8 cellular contexts compared by ENCODE assay signal in genomic region chr1:218521414-218522169, GRCh38.
A peak's percentile ranks its signal among the peaks of the same experiment; 100 is the strongest.
DNase-seq lines count a peak whose midpoint lies in the region; ATAC-seq and TF ChIP-seq lines count a peak whose summit lies in the region.

No MANE protein-coding gene starts in this region.

- peak; percentile 61 to 76 for TF ChIP-seq CTCF in right atrium auricular region (IDR thresholded peaks at IDR 0.05)

- no peak overlapping the region for H3K4me3 ChIP-seq in right atrium auricular region

- H3K36me3 ChIP-seq in right atrium auricular region, result no peaks in the 10 kb centered on the region

- ATAC-seq in HG02884 (IDR thresholded peaks at IDR 0.05; ENCODE audit: unreplicated experiment) (peak; percentile 76), GM19452 (IDR thresholded peaks at IDR 0.05; ENCODE audit: unreplicated experiment) (no peak)

- no peak overlapping the region for H3K27ac ChIP-seq in right atrium auricular region

- DNase-seq in activated CD4-positive, alpha-beta T cell treated with anti-CD3 and anti-CD28 coated beads for 24 hours (ENCODE audit: low read depth in 2 of 2), result peak; percentile 19 to 27
- no peak for DNase-seq in activated CD4-positive, alpha-beta T cell treated with anti-CD3 and anti-CD28 coated beads for 1 hour
- DNase-seq in NCI-H82 treated with DMSO at 0.1 percent for 48 hours (lab: John Stamatoyannopoulos, UW; ENCODE audit: unreplicated experiment), result peak; percentile 17
- peak; percentile 0 for DNase-seq in activated T-helper 9 cell treated with anti-CD3 and anti-CD28 coated beads, Interleukin-2, amount 50 U/mL, for 16 hours (ENCODE audit: low read depth)
- DNase-seq in right atrium auricular region (ENCODE audit: low spot score), result no peak
- peak; percentile 51 to 53 for DNase-seq in stimulated activated CD4-positive, alpha-beta T cell treated with anti-CD3 and anti-CD28 coated beads, Interleukin-2, amount 100 ng/mL, for 24 hours

- H3K4me1 ChIP-seq in right atrium auricular region, result no peaks in the 10 kb centered on the region

- no peaks in the 10 kb centered on the region for H3K27me3 ChIP-seq in right atrium auricular region

- no peaks in the 10 kb centered on the region for H3K9me3 ChIP-seq in right atrium auricular region

Comparison
In these comparisons a context has a peak if more than half of its experiments do, and no peak if none do; other contexts are left out.
1. DNase-seq: peak in activated CD4-positive, alpha-beta T cell treated with anti-CD3 and anti-CD28 coated beads for 24 hours (2 of 2), NCI-H82 treated with DMSO at 0.1 percent for 48 hours (single experiment), activated T-helper 9 cell treated with anti-CD3 and anti-CD28 coated beads, Interleukin-2, amount 50 U/mL, for 16 hours (single experiment) and stimulated activated CD4-positive, alpha-beta T cell treated with anti-CD3 and anti-CD28 coated beads, Interleukin-2, amount 100 ng/mL, for 24 hours (2 of 2); none in activated CD4-positive, alpha-beta T cell treated with anti-CD3 and anti-CD28 coated beads for 1 hour (single experiment) and right atrium auricular region (single experiment).